In genomic region chr13:41453620-41454019, GRCh38 we compare ENCODE assay signal across 26 cellular contexts. TPM values are rescaled to one million over a fixed set of nuclear protein-coding genes. Genes with fewer than 3 reads are reported as not detected.
"Had no signal": no experiment of that assay in that cellular context is flagged by ENCODE, and none has a peak within 500 bp of the region (broad histone marks: within the 10 kb centered on the region; RNA-seq: fewer than 3 reads in every experiment).

No MANE protein-coding gene starts in this region.

- H3K9me3 ChIP-seq: SK-N-SH had no signal

- ATAC-seq: activated CD4-positive, CD25-positive, alpha-beta regulatory T cell treated with anti-CD3 and anti-CD28 coated beads, Interleukin-2, amount 50 U/mL, for 24 hours; activated CD8-positive, alpha-beta T cell treated with anti-CD3 and anti-CD28 coated beads, Interleukin-2, amount 10 ng/mL, durations not matched to agents 7 days and 5 days; Panc1 had no signal

- H3K9ac ChIP-seq: SK-N-SH had no signal

- DNase-seq: activated CD4-positive, alpha-beta T cell treated with anti-CD3 and anti-CD28 coated beads for 48 hours; activated CD4-positive, alpha-beta T cell treated with anti-CD3 and anti-CD28 coated beads, Interleukin-2, amount 50 U/mL, for 4 hours; activated CD8-positive, alpha-beta memory T cell treated with anti-CD3 and anti-CD28 coated beads, Interleukin-2, amount 50 U/mL, for 48 hours; activated CD8-positive, alpha-beta T cell treated with anti-CD3 and anti-CD28 coated beads, Interleukin-2, amount 10 ng/mL, durations not matched to agents 7 days and 5 days; activated effector memory CD4-positive, alpha-beta T cell treated with Interleukin-2 at 50 U/mL for 16 hours; activated naive CD4-positive, alpha-beta T cell; activated T-cell treated with anti-CD3 and anti-CD28 coated beads, Interleukin-2, amount 50 U/mL, for 24 hours; aorta; central memory CD4-positive, alpha-beta T cell; Kasumi-1; KBM-7; NCI-H1092; NCI-H1417; NCI-H1930; NCI-H510A treated with DMSO at 0.1 percent for 48 hours; NK-92 treated with Interleukin-12 subunit alpha and Interleukin-12 subunit beta, amount 100 ng/mL, for 24 hours; OCI-M1; Right ventricle myocardium superior; SJCRH30; SK-N-SH; T-helper 1 cell; WERI-Rb-1 had no signal

- H3K27ac ChIP-seq: breast epithelium, RWPE1, SJCRH30, WERI-Rb-1 had no signal

- H3K4me2 ChIP-seq: SK-N-SH had no signal

- H3K4me3 ChIP-seq: breast epithelium, SJCRH30 had no signal

- H3K27me3 ChIP-seq: breast epithelium, SJCRH30 had no signal

- H3K4me1 ChIP-seq: breast epithelium, SJCRH30 had no signal

- H3K36me3 ChIP-seq: breast epithelium, SJCRH30, WERI-Rb-1 had no signal

RNA-seq across cellular contexts. Expression of gene RGCC, which starts 3.7 kb away (rescaled TPM):
- total RNA-seq: SJCRH30 had no signal
